7 cellular contexts compared by ENCODE assay signal in the genomic region with DNA sequence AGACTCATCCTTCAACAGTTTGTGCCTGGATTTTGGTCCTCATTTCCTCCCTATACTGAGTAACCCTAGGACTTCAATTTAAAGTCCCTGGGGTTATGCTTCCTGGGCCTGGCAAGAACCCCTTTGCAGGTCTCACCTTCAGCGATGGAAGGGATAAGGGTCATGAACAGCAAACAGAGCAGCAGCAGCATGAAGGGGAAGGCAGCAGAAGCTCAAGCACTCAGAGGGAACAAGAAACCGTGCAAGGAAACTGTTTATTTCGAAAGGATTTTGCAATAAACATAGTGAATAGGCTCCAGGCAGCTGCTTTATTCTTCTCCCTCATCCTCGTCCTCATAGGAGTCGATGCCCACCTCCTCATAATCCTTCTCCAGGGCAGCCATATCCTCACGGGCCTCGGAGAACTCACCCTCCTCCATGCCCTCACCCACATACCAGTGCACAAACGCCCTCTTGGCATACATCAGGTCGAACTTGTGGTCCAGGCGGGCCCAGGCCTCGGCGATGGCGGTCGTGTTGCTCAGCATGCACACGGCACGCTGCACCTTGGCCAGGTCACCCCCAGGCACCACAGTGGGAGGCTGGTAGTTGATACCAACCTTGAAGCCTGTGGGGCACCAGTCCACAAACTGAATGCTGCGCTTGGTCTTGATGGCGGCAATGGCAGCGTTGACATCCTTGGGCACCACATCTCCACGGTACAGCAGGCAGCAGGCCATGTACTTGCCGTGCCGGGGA. TPM values are rescaled to one million over a fixed set of nuclear protein-coding genes. Genes with fewer than 3 reads are reported as not detected.
DNase-seq lines count a peak whose midpoint lies in the region; ATAC-seq and TF ChIP-seq lines count a peak whose summit lies in the region.

No MANE protein-coding gene starts in this region.

- no peaks in the 10 kb centered on the region for H4K20me1 ChIP-seq in fibroblast of lung (ENCODE audit: control insufficient read depth, extremely low read depth, insufficient read depth, low read length)

- H3K79me2 ChIP-seq in fibroblast of lung (ENCODE audit: control insufficient read depth, insufficient read depth, low read length): peaks cover 15% of the 10 kb centered on the region

- peaks cover 66% of the 10 kb centered on the region for H3K4me1 Mint-ChIP-seq in T-helper 1 cell treated with Interleukin-12 subunit alpha and Interleukin-12 subunit beta and Interleukin-4 antibody, amounts not matched to agents 30 μg/mL and 1 μg/mL, for 36 hours (ENCODE audit: low read depth)
- peaks cover 75% of the 10 kb centered on the region for H3K4me1 Mint-ChIP-seq in stimulated activated memory B cell treated with anti-CD40 and anti-IgM and Interleukin-4, amounts not matched to agents 10 μg/mL and 1 μg/mL and 100 μg/mL, for 72 hours

- no peaks in the 10 kb centered on the region for H3K27me3 Mint-ChIP-seq in T-helper 1 cell treated with Interleukin-12 subunit alpha and Interleukin-12 subunit beta and Interleukin-4 antibody, amounts not matched to agents 30 μg/mL and 1 μg/mL, for 36 hours (ENCODE audit: low read depth)
- no peaks in the 10 kb centered on the region for H3K27me3 Mint-ChIP-seq in stimulated activated memory B cell treated with anti-CD40 and anti-IgM and Interleukin-4, amounts not matched to agents 10 μg/mL and 1 μg/mL and 100 μg/mL, for 72 hours

- intact Hi-C loops in posterior vena cava (cut with DNase I): no loop called here

- H3K36me3 Mint-ChIP-seq in T-helper 1 cell treated with Interleukin-12 subunit alpha and Interleukin-12 subunit beta and Interleukin-4 antibody, amounts not matched to agents 30 μg/mL and 1 μg/mL, for 36 hours (ENCODE audit: low read depth): peaks cover 63% of the 10 kb centered on the region
- H3K36me3 Mint-ChIP-seq in stimulated activated memory B cell treated with anti-CD40 and anti-IgM and Interleukin-4, amounts not matched to agents 10 μg/mL and 1 μg/mL and 100 μg/mL, for 72 hours: peaks cover 54% of the 10 kb centered on the region

- DNase-seq in HL-60 (ENCODE audit: low read depth in 1 of 2, low spot score in 1 of 2) (peak in 1 of 2 experiments; percentile 71), fibroblast of lung (ENCODE audit: low read depth in 2 of 2) (peak in 1 of 2 donors; percentile 36), posterior vena cava (ENCODE audit: low spot score) (no peak), MG63 (no peak)

- H3K27me3 ChIP-seq in HL-60 (ENCODE audit: insufficient read depth, poor library complexity, severe bottlenecking) (no peaks in the 10 kb centered on the region), fibroblast of lung (ENCODE audit: control insufficient read depth, insufficient read depth, low read length) (peaks cover 7% of the 10 kb centered on the region), MG63 (peaks cover 6% of the 10 kb centered on the region; the same call in 1 of the 2 replicates)

- H3K9me3 Mint-ChIP-seq in T-helper 1 cell treated with Interleukin-12 subunit alpha and Interleukin-12 subunit beta and Interleukin-4 antibody, amounts not matched to agents 30 μg/mL and 1 μg/mL, for 36 hours: no peaks in the 10 kb centered on the region
- H3K9me3 Mint-ChIP-seq in stimulated activated memory B cell treated with anti-CD40 and anti-IgM and Interleukin-4, amounts not matched to agents 10 μg/mL and 1 μg/mL and 100 μg/mL, for 72 hours: no peaks in the 10 kb centered on the region

- peaks cover 26% of the 10 kb centered on the region for H3K4me1 ChIP-seq in fibroblast of lung (ENCODE audit: control insufficient read depth, extremely low read depth, insufficient read depth, low read length)

- peak overlapping the region; percentile 84 for H3K27ac ChIP-seq in HL-60 (replicated peaks)
- peak overlapping the region; percentile 56 for H3K27ac ChIP-seq in fibroblast of lung (ENCODE audit: insufficient read depth, low read length)

- no peak for TF ChIP-seq CTCF in HL-60 (IDR thresholded peaks at IDR 0.05; ENCODE audit: insufficient read depth, low read length)
- no peak for TF ChIP-seq CTCF in fibroblast of lung (conservative IDR thresholded peaks at IDR 0.05 in 1 of 2, IDR thresholded peaks at IDR 0.05 in 1 of 2; ENCODE audit: low read depth in 1 of 2, low read length in 2 of 2)

- H3K27ac Mint-ChIP-seq in T-helper 1 cell treated with Interleukin-12 subunit alpha and Interleukin-12 subunit beta and Interleukin-4 antibody, amounts not matched to agents 30 μg/mL and 1 μg/mL, for 36 hours: peak overlapping the region; percentile 97
- H3K27ac Mint-ChIP-seq in stimulated activated memory B cell treated with anti-CD40 and anti-IgM and Interleukin-4, amounts not matched to agents 10 μg/mL and 1 μg/mL and 100 μg/mL, for 72 hours: peak overlapping the region; percentile 89

- no peak overlapping the region for H3K9ac ChIP-seq in fibroblast of lung (ENCODE audit: insufficient read depth, low read length)

- H3K9me3 ChIP-seq in fibroblast of lung (ENCODE audit: control insufficient read depth, insufficient read depth, low read depth, low read length) (no peaks in the 10 kb centered on the region), MG63 (no peaks in the 10 kb centered on the region)

- H3K4me3 ChIP-seq in HL-60 (replicated peaks; ENCODE audit: insufficient read depth, low read length) (peak overlapping the region; percentile 2), fibroblast of lung (replicated peaks in 1 of 4; ENCODE audit: control extremely low read depth in 1 of 4, insufficient read depth in 1 of 4, low read depth in 3 of 4, low read length in 4 of 4) (no peak overlapping the region), MG63 (no peak overlapping the region)

- no peak overlapping the region for H2AFZ ChIP-seq in fibroblast of lung (ENCODE audit: low read length)

- H3K4me2 ChIP-seq in fibroblast of lung (ENCODE audit: extremely low read depth, insufficient read depth, low read length): peak overlapping the region; percentile 25

- ATAC-seq in stimulated activated memory B cell treated with anti-CD40 and anti-IgM and Interleukin-4, amounts not matched to agents 10 μg/mL and 1 μg/mL and 100 μg/mL, for 72 hours: no peak
- no peak for ATAC-seq in GM19035 (IDR thresholded peaks at IDR 0.05; ENCODE audit: unreplicated experiment)

- H3K4me3 Mint-ChIP-seq in T-helper 1 cell treated with Interleukin-12 subunit alpha and Interleukin-12 subunit beta and Interleukin-4 antibody, amounts not matched to agents 30 μg/mL and 1 μg/mL, for 36 hours: peak overlapping the region; percentile 99
- H3K4me3 Mint-ChIP-seq in stimulated activated memory B cell treated with anti-CD40 and anti-IgM and Interleukin-4, amounts not matched to agents 10 μg/mL and 1 μg/mL and 100 μg/mL, for 72 hours: peak overlapping the region; percentile 77

- H3K36me3 ChIP-seq in fibroblast of lung (ENCODE audit: control insufficient read depth, insufficient read depth, low read length) (peaks cover 18% of the 10 kb centered on the region), MG63 (peaks cover 18% of the 10 kb centered on the region)

RNA-seq across cellular contexts. Expression of a gene that starts 2.8 kb away (rescaled TPM):
- total RNA-seq in fibroblast of lung (not detected in 2 replicates), posterior vena cava (not detected)
- not detected in 2 replicates for polyA plus RNA-seq in fibroblast of lung
- polyA plus RNA-seq in fibroblast of lung (2012): not detected in 2 replicates
- not detected in 2 replicates for polyA minus RNA-seq in fibroblast of lung (ENCODE audit: low replicate concordance)
- not detected in 2 replicates for total RNA-seq in MG63 (2014; rRNA removed; shearing (Covaris generic); ENCODE audit: low replicate concordance)

RNA-seq across cellular contexts. Expression of a gene that starts 3.5 kb away (rescaled TPM):
- 5.6 and 7.7 TPM in 2 replicates for total RNA-seq in fibroblast of lung
- polyA plus RNA-seq in fibroblast of lung: 14.7 and 34.2 TPM in 2 replicates
- polyA plus RNA-seq in fibroblast of lung (2012): 9.0 and 21.6 TPM in 2 replicates
- polyA minus RNA-seq in fibroblast of lung (ENCODE audit: low replicate concordance): 32.2 and 48.9 TPM in 2 replicates
- 10 to 100 TPM; 25.6 to 25.9 TPM for total RNA-seq in posterior vena cava
- total RNA-seq in MG63 (2014; rRNA removed; shearing (Covaris generic); ENCODE audit: low replicate concordance): 3.1 and 7.7 TPM in 2 replicates

RNA-seq across cellular contexts. Expression of a gene that starts 4.9 kb away (rescaled TPM):
- total RNA-seq in fibroblast of lung (26.7 and 30.7 TPM in 2 replicates), posterior vena cava (10 to 100 TPM; 15.8 to 16.5 TPM)
- 35.7 and 42.8 TPM in 2 replicates for polyA plus RNA-seq in fibroblast of lung
- 32.5 and 40.0 TPM in 2 replicates for polyA plus RNA-seq in fibroblast of lung (2012)
- polyA minus RNA-seq in fibroblast of lung (ENCODE audit: low replicate concordance): 63.1 and 132 TPM in 2 replicates
- total RNA-seq in MG63 (2014; rRNA removed; shearing (Covaris generic); ENCODE audit: low replicate concordance): 14.4 and 26.0 TPM in 2 replicates

RNA-seq across cellular contexts. Expression of a gene that starts 5.0 kb away (rescaled TPM):
- total RNA-seq in fibroblast of lung (28.2 and 47.0 TPM in 2 replicates), posterior vena cava (1 to 10 TPM; 5.3 to 7.5 TPM)
- 12.8 and 16.9 TPM in 2 replicates for polyA plus RNA-seq in fibroblast of lung
- 7.6 and 9.6 TPM in 2 replicates for polyA plus RNA-seq in fibroblast of lung (2012)
- 12.4 and 16.9 TPM in 2 replicates for polyA minus RNA-seq in fibroblast of lung (ENCODE audit: low replicate concordance)
- 2.3 and 13.0 TPM in 2 replicates for total RNA-seq in MG63 (2014; rRNA removed; shearing (Covaris generic); ENCODE audit: low replicate concordance)

RNA-seq across cellular contexts. Expression of a gene that starts 20.6 kb away (rescaled TPM):
- 28.8 and 32.7 TPM in 2 replicates for total RNA-seq in fibroblast of lung
- polyA plus RNA-seq in fibroblast of lung: 9.9 and 13.2 TPM in 2 replicates
- 8.2 and 11.4 TPM in 2 replicates for polyA plus RNA-seq in fibroblast of lung (2012)
- polyA minus RNA-seq in fibroblast of lung (ENCODE audit: low replicate concordance): 5.1 and 7.7 TPM in 2 replicates
- total RNA-seq in posterior vena cava: 10 to 100 TPM; 11.5 to 24.2 TPM
- total RNA-seq in MG63 (2014; rRNA removed; shearing (Covaris generic); ENCODE audit: low replicate concordance): 21.3 and 23.4 TPM in 2 replicates
